ENCODE assay signal across 7 cellular contexts in genomic region chr1:6414443-6414844, GRCh38. TPM values are rescaled to one million over a fixed set of nuclear protein-coding genes. Genes with fewer than 3 reads are reported as not detected.
DNase-seq lines count a peak whose midpoint lies in the region; ATAC-seq and TF ChIP-seq lines count a peak whose summit lies in the region.

No MANE protein-coding gene starts in this region.

- no peak overlapping the region for H3K27ac Mint-ChIP-seq in activated CD8-positive, alpha-beta T cell treated with anti-CD3 and anti-CD28 coated beads for 36 hours

- H3K9me3 Mint-ChIP-seq in activated CD8-positive, alpha-beta T cell treated with anti-CD3 and anti-CD28 coated beads for 36 hours: no peaks in the 10 kb centered on the region

- no peaks in the 10 kb centered on the region for H3K9me3 ChIP-seq in MM.1S (replicated peaks; ENCODE audit: insufficient read depth, low read length)

- peaks cover 54% of the 10 kb centered on the region for H3K27me3 Mint-ChIP-seq in activated CD8-positive, alpha-beta T cell treated with anti-CD3 and anti-CD28 coated beads for 36 hours

- no peaks in the 10 kb centered on the region for H3K36me3 ChIP-seq in MM.1S (replicated peaks; ENCODE audit: insufficient read depth, low read length)

- H3K4me3 Mint-ChIP-seq in activated CD8-positive, alpha-beta T cell treated with anti-CD3 and anti-CD28 coated beads for 36 hours: no peak overlapping the region

- H3F3A ChIP-seq in MM.1S (ENCODE audit: insufficient read depth, low read length): peaks cover 5% of the 10 kb centered on the region; the same call in 1 of the 2 replicates

- no peak overlapping the region for H3K9ac ChIP-seq in MM.1S (ENCODE audit: low read length)

- H3K4me2 ChIP-seq in MM.1S (ENCODE audit: low read depth, low read length): peak overlapping the region; percentile 75

- H3K4me1 ChIP-seq in MM.1S (ENCODE audit: low read length): peaks cover 4% of the 10 kb centered on the region; the same call in 1 of the 2 replicates

- no peaks in the 10 kb centered on the region for H3K36me3 Mint-ChIP-seq in activated CD8-positive, alpha-beta T cell treated with anti-CD3 and anti-CD28 coated beads for 36 hours (ENCODE audit: low read depth)

- H3K27me3 ChIP-seq in MM.1S (replicated peaks; ENCODE audit: insufficient read depth, low read length): peaks cover 72% of the 10 kb centered on the region

- DNase-seq in G401 (ENCODE audit: low spot score) (peak; percentile 28), MM.1S (peak; percentile 89), head of caudate nucleus (peak in 29 of 42 donors; percentile 15 to 70 (median 41)), NCI-H2029 (lab: John Stamatoyannopoulos, UW) (no peak)
- DNase-seq in activated CD8-positive, alpha-beta T cell treated with anti-CD3 and anti-CD28 coated beads for 36 hours: peak; percentile 79
- peak; percentile 64 to 66 for DNase-seq in stimulated activated CD4-positive, alpha-beta T cell treated with anti-CD3 and anti-CD28 coated beads, Interleukin-2, amount 100 ng/mL, for 24 hours

- H4K20me1 ChIP-seq in MM.1S (ENCODE audit: insufficient read depth, low read length): no peaks in the 10 kb centered on the region

- H3K4me1 Mint-ChIP-seq in activated CD8-positive, alpha-beta T cell treated with anti-CD3 and anti-CD28 coated beads for 36 hours (ENCODE audit: low read depth): peaks cover 11% of the 10 kb centered on the region

- in situ Hi-C loops in G401 (cut with HindIII; ENCODE audit: low sequenced_read_pairs): no loop called here

- H2AFZ ChIP-seq in MM.1S (ENCODE audit: low read length): 0 out of 2 replicates have a peak overlapping the region, but pooled peaks have one; percentile 29

- intact Hi-C loops in activated CD8-positive, alpha-beta T cell treated with anti-CD3 and anti-CD28 coated beads for 36 hours (cut with micrococcal nuclease): no loop called here
- intact Hi-C loops in head of caudate nucleus (cut with DNase I): no loop called here

- no peaks in the 10 kb centered on the region for H3K79me2 ChIP-seq in MM.1S (ENCODE audit: low read length)

- TF ChIP-seq CTCF in MM.1S (IDR thresholded peaks at IDR 0.05; ENCODE audit: low read length): peak; percentile 82
- TF ChIP-seq CTCF in activated CD8-positive, alpha-beta T cell treated with anti-CD3 and anti-CD28 coated beads for 36 hours (IDR thresholded peaks at IDR 0.05): peak; percentile 62

- no peak overlapping the region for H3K27ac ChIP-seq in MM.1S (ENCODE audit: low read length)

- H3K4me3 ChIP-seq in MM.1S (ENCODE audit: low read length): peak overlapping the region; percentile 11

- ATAC-seq in GM21515 (IDR thresholded peaks at IDR 0.05; ENCODE audit: unreplicated experiment): peak; percentile 74
- peak; percentile 94 for ATAC-seq in activated CD8-positive, alpha-beta T cell treated with anti-CD3 and anti-CD28 coated beads for 36 hours

- POLR2A ChIA-PET in activated CD8-positive, alpha-beta T cell treated with anti-CD3 and anti-CD28 coated beads for 36 hours (lab: Charles Lee): interaction anchor here (0.6 to 1.2 kb wide), 2 partner anchors 10 to 308 kb away, joined by 3 to 4 read pairs; no protein-coding TSS in a partner anchor

- CTCF ChIA-PET in activated CD8-positive, alpha-beta T cell treated with anti-CD3 and anti-CD28 coated beads for 36 hours (lab: Charles Lee): interaction anchor here (0.8 to 10.7 kb wide), 20 partner anchors 9 to 168 kb away, joined by 3 to 79 read pairs (median 4); partner anchors contain the start of gene ESPN

- H3K9me2 ChIP-seq in MM.1S (replicated peaks; ENCODE audit: insufficient read depth, low read length): no peaks in the 10 kb centered on the region

RNA-seq across cellular contexts. Expression of gene HES2, which starts 5.3 kb away (rescaled TPM):
- total RNA-seq in G401 (2014; rRNA removed; shearing (Covaris generic)): 1.6 and 3.1 TPM in 2 replicates
- under 1 TPM in 1 of 2 experiments, not detected in 1; 0.29 TPM for total RNA-seq in activated CD8-positive, alpha-beta T cell treated with anti-CD3 and anti-CD28 coated beads for 36 hours

RNA-seq across cellular contexts. Expression of gene ESPN, which starts 10.1 kb away (rescaled TPM):
- 0.07 TPM in 1 of 2 replicates, not detected in the other for total RNA-seq in G401 (2014; rRNA removed; shearing (Covaris generic))
- total RNA-seq in activated CD8-positive, alpha-beta T cell treated with anti-CD3 and anti-CD28 coated beads for 36 hours: under 1 TPM; 0.83 to 0.99 TPM

RNA-seq across cellular contexts. Expression of gene ACOT7, which starts 20.9 kb away (rescaled TPM):
- total RNA-seq in G401 (2014; rRNA removed; shearing (Covaris generic)): 94.4 and 99.2 TPM in 2 replicates
- total RNA-seq in activated CD8-positive, alpha-beta T cell treated with anti-CD3 and anti-CD28 coated beads for 36 hours: 10 to 100 TPM; 80.4 to 86.7 TPM

RNA-seq across cellular contexts. Expression of gene TNFRSF25, which starts 51.5 kb away (rescaled TPM):
- total RNA-seq in G401 (2014; rRNA removed; shearing (Covaris generic)): 4.9 and 6.1 TPM in 2 replicates
- 10 to 100 TPM; 55.8 to 57.8 TPM for total RNA-seq in activated CD8-positive, alpha-beta T cell treated with anti-CD3 and anti-CD28 coated beads for 36 hours
